8 cellular contexts compared by ENCODE assay signal in the genomic region with DNA sequence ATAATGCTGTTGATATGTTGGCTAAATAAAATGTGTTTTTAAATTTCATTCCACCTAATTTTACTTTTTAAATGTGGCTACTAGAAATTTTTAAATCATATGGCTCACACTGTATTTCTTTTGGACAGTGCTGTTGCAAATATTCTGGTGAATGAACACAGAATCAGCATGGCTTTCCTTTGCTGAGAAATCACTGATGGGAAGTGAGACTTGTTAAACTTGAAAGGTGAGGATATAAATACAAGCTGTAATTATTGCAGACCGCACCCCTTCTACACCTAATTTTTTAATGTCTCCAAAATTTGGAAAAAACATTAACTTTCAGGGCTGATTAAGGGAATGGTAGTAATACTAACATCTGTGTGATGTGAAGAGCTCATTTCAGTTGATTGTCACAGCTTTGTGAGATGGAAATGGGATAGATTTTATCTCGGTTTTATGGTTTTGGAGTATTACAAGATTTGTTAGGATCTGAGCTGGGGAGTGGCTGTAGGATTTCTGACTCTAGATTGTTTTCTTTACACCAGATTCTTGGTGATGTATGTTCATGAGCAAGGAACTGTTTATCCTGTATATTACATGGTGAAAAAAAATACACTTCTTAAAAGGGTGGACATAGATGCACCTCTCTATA. TPM values are rescaled to one million over a fixed set of nuclear protein-coding genes. Genes with fewer than 3 reads are reported as not detected.
A peak's percentile ranks its signal among the peaks of the same experiment; 100 is the strongest.
DNase-seq lines count a peak whose midpoint lies in the region; ATAC-seq and TF ChIP-seq lines count a peak whose summit lies in the region.

No MANE protein-coding gene starts in this region.

- ATAC-seq in gastroesophageal sphincter (no peak), HG02642 (IDR thresholded peaks at IDR 0.05; ENCODE audit: poor library complexity, unreplicated experiment) (no peak)

- TF ChIP-seq POLR2A in gastroesophageal sphincter (IDR thresholded peaks at IDR 0.05) (no peak), spleen (IDR thresholded peaks at IDR 0.05) (no peak)

- TF ChIP-seq EP300 in gastroesophageal sphincter (IDR thresholded peaks at IDR 0.05) = no peak

- H3K4me1 ChIP-seq in SJSA1 (replicated peaks) = peaks cover 38% of the 10 kb centered on the region
- H3K4me1 ChIP-seq in gastroesophageal sphincter = peaks cover 10 to 33% (median 11%) of the 10 kb centered on the region in 3 donors
- peaks cover 6 to 77% (median 49%) of the 10 kb centered on the region in 6 donors for H3K4me1 ChIP-seq in spleen

- 52 to 64% methylated on average over 2 of the region's 2 CpGs for WGBS in gastroesophageal sphincter (ENCODE audit: low coverage in 1 of 2), 2 donors
- WGBS in spleen, 5 donors = 53 to 69% (median 61%) methylated on average over 2 of the region's 2 CpGs

- H3K36me3 ChIP-seq in SJSA1 = peaks cover 25% of the 10 kb centered on the region
- H3K36me3 ChIP-seq in gastroesophageal sphincter = peaks cover 0 to 7% of the 10 kb centered on the region in 2 donors
- peaks cover 0 to 19% (median 2%) of the 10 kb centered on the region in 6 donors for H3K36me3 ChIP-seq in spleen

- intact Hi-C loops in spleen (cut with DNase I; ENCODE audit: low total_unique reads) = no loop called here

- H3K9me3 ChIP-seq in SJSA1 (replicated peaks) (no peaks in the 10 kb centered on the region), gastroesophageal sphincter (no peaks in the 10 kb centered on the region), spleen (no peaks in the 10 kb centered on the region)

- H3K27ac ChIP-seq in SJSA1 (no peak overlapping the region), gastroesophageal sphincter (peak overlapping the region in 3 of 4 donors; percentile 94 to 98 (median 96)), spleen (peak overlapping the region in 7 of 8 donors; percentile 75 to 98 (median 96))

- no peaks in the 10 kb centered on the region for H3K27me3 ChIP-seq in SJSA1 (replicated peaks)
- H3K27me3 ChIP-seq in gastroesophageal sphincter = no peaks in the 10 kb centered on the region
- no peaks in the 10 kb centered on the region for H3K27me3 ChIP-seq in spleen (replicated peaks in 1 of 7)

- peak overlapping the region; percentile 95 for H3K4me3 ChIP-seq in SJSA1
- peak overlapping the region; percentile 77 to 95 for H3K4me3 ChIP-seq in gastroesophageal sphincter
- H3K4me3 ChIP-seq in spleen = peak overlapping the region; percentile 63 to 83 (median 68)

- DNase-seq in DMS79 treated with DMSO at 0.1 percent for 48 hours (lab: John Stamatoyannopoulos, UW) = peak; percentile 14
- no peak for DNase-seq in DMS79 (lab: John Stamatoyannopoulos, UW)
- DNase-seq in SJSA1 (ENCODE audit: low read depth in 1 of 2, low spot score in 2 of 2) = no peak
- DNase-seq in spleen = no peak
- no peak for DNase-seq in stimulated activated naive CD4-positive, alpha-beta T cell (lab: John Stamatoyannopoulos, UW)
- DNase-seq in T-helper 9 cell = no peak

- TF ChIP-seq CTCF in gastroesophageal sphincter (IDR thresholded peaks at IDR 0.05) (no peak), spleen (IDR thresholded peaks at IDR 0.05 in 8 of 11, conservative IDR thresholded peaks at IDR 0.05 in 3 of 11) (no peak)

RNA-seq across cellular contexts. Expression of a gene that starts 1.3 kb away (rescaled TPM):
- total RNA-seq in SJSA1 (2014; rRNA removed; shearing (Covaris generic)) = 33.3 and 36.9 TPM in 2 replicates
- total RNA-seq in gastroesophageal sphincter (10 to 100 TPM; 24.2 to 40.3 (median 31.5) TPM), spleen (100 to 1,000 TPM in 1 of 7 donors, 10 to 100 TPM in 6; 36.5 to 104 (median 49.5) TPM)
- 10 to 100 TPM; 18.0 to 21.0 (median 18.9) TPM for polyA plus RNA-seq in spleen

RNA-seq across cellular contexts. Expression of a gene that starts 32.3 kb away (rescaled TPM):
- not detected in 2 replicates for total RNA-seq in SJSA1 (2014; rRNA removed; shearing (Covaris generic))
- total RNA-seq in gastroesophageal sphincter (10 to 100 TPM; 12.5 to 21.3 (median 18.7) TPM), spleen (under 1 TPM; 0.20 to 0.94 (median 0.66) TPM)
- polyA plus RNA-seq in spleen = 1 to 10 TPM in 1 of 3 donors, under 1 TPM in 2; 0.08 to 1.6 (median 0.28) TPM

Comparison
In these comparisons a context has a peak if more than half of its experiments do, and no peak if none do; other contexts are left out.
1. RNA of a gene that starts 32.3 kb away (total RNA-seq): 12.5 to 21.3 TPM in gastroesophageal sphincter; 0.20 to 0.94 TPM in spleen and not detected in SJSA1; every median in the first group is over 4 times any median in the second.
2. Peak in every context shown above with its lines, with median percentiles within 50 percentile points of each other: H3K4me3 ChIP-seq.